ENCODE assay signal across 1 cellular context in genomic region chr15:81183403-81183760, GRCh38.
TF ChIP-seq lines count a peak whose summit lies in the region.

No MANE protein-coding gene starts in this region.

TF ChIP-seq in GM23338, 12 proteins besides CTCF, POLR2A, EP300 and RAD21 (continued from another document):
- no peak for TF ChIP-seq ZNF462 (CRISPR knock-in tag; IDR thresholded peaks at IDR 0.05)
